10 cellular contexts compared by ENCODE assay signal in the genomic region with DNA sequence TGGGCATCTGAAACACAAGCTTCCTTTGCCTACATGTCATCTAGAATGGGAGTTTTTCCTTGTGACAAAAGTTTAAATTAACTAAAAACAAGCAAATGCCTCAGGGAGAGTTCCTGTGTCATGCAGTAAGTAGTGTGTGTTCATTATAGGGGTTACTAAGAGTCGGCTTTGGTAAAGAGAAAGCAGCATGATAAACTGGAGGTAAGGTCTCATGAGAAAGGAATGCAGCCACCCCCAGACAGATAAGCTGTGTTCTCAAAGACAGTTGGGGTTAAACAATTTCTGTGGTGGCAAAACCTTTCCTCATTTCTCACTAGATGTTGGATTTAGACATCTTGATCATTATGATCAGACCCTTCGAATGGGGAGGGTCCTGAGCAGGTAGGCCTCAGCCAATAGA.
DNase-seq lines count a peak whose midpoint lies in the region; ATAC-seq and TF ChIP-seq lines count a peak whose summit lies in the region.
"Had no signal": no experiment of that assay in that cellular context is flagged by ENCODE, and none has a peak within 500 bp of the region (broad histone marks: within the 10 kb centered on the region; RNA-seq: fewer than 3 reads in every experiment).

No MANE protein-coding gene starts in this region.

- peak overlapping the region; percentile 6 for H3K4me3 Mint-ChIP-seq in T-helper 1 cell treated with Interleukin-12 subunit alpha and Interleukin-12 subunit beta and Interleukin-4 antibody, amounts not matched to agents 30 μg/mL and 1 μg/mL, for 36 hours
- H3K4me3 Mint-ChIP-seq: WTC11 had no signal

- DNase-seq in T-helper 1 cell, result no peak
- DNase-seq in RWPE2 (ENCODE audit: low spot score), result no peak
- peak; percentile 70 for DNase-seq in epithelial cell of proximal tubule (ENCODE audit: low read depth)
- DNase-seq in trophoblast cell, result peak; percentile 43 to 70
- no peak for DNase-seq in suprapubic skin (ENCODE audit: low spot score in 2 of 2)
- no peak for DNase-seq in activated CD8-positive, alpha-beta memory T cell treated with anti-CD3 and anti-CD28 coated beads for 24 hours
- no peak for DNase-seq in DMS79 treated with DMSO at 0.1 percent for 48 hours (lab: John Stamatoyannopoulos, UW)

- H3K9me3 Mint-ChIP-seq in T-helper 1 cell treated with Interleukin-12 subunit alpha and Interleukin-12 subunit beta and Interleukin-4 antibody, amounts not matched to agents 30 μg/mL and 1 μg/mL, for 36 hours, result no peaks in the 10 kb centered on the region
- H3K9me3 Mint-ChIP-seq: WTC11 had no signal

- H3K36me3 ChIP-seq in RWPE2 (ENCODE audit: low read depth) (peaks cover 73% of the 10 kb centered on the region), trophoblast cell (ENCODE audit: control insufficient read depth in 1 of 2, insufficient read depth in 2 of 2, low read length in 2 of 2) (peaks cover 13 to 21% of the 10 kb centered on the region in 2 experiments), suprapubic skin (peaks cover 28% of the 10 kb centered on the region)

- H3K79me2 ChIP-seq in trophoblast cell (ENCODE audit: control insufficient read depth, insufficient read depth, low read length, poor library complexity), result no peaks in the 10 kb centered on the region

- H2AK5ac ChIP-seq in trophoblast cell (ENCODE audit: low read length), result peak overlapping the region; percentile 60

- H3K27ac Mint-ChIP-seq in T-helper 1 cell treated with Interleukin-12 subunit alpha and Interleukin-12 subunit beta and Interleukin-4 antibody, amounts not matched to agents 30 μg/mL and 1 μg/mL, for 36 hours, result peak overlapping the region; percentile 55
- H3K27ac Mint-ChIP-seq: WTC11 had no signal

- no peaks in the 10 kb centered on the region for H3K9me3 ChIP-seq in RWPE2 (ENCODE audit: severe bottlenecking)
- H3K9me3 ChIP-seq in trophoblast cell (ENCODE audit: insufficient read depth, low read depth, low read length), result no peaks in the 10 kb centered on the region
- H3K9me3 ChIP-seq in suprapubic skin, result no peaks in the 10 kb centered on the region

- H3K4me1 Mint-ChIP-seq in T-helper 1 cell treated with Interleukin-12 subunit alpha and Interleukin-12 subunit beta and Interleukin-4 antibody, amounts not matched to agents 30 μg/mL and 1 μg/mL, for 36 hours (ENCODE audit: low read depth), result peaks cover 75% of the 10 kb centered on the region

- H3K9ac ChIP-seq in trophoblast cell (ENCODE audit: low read length), result no peak overlapping the region

- ATAC-seq in RWPE2 (ENCODE audit: low read depth), result peak; percentile 90
- ATAC-seq: WTC11 had no signal

- H3K27me3 Mint-ChIP-seq in T-helper 1 cell treated with Interleukin-12 subunit alpha and Interleukin-12 subunit beta and Interleukin-4 antibody, amounts not matched to agents 30 μg/mL and 1 μg/mL, for 36 hours (ENCODE audit: low read depth), result no peaks in the 10 kb centered on the region

- peaks cover 22% of the 10 kb centered on the region for H3K36me3 Mint-ChIP-seq in T-helper 1 cell treated with Interleukin-12 subunit alpha and Interleukin-12 subunit beta and Interleukin-4 antibody, amounts not matched to agents 30 μg/mL and 1 μg/mL, for 36 hours (ENCODE audit: low read depth)

- no peak overlapping the region for H2AFZ ChIP-seq in trophoblast cell (ENCODE audit: insufficient read depth, low read length, poor library complexity)

- H3K4me2 ChIP-seq in trophoblast cell (ENCODE audit: low read length), result peak overlapping the region; percentile 24

- peak overlapping the region; percentile 77 for H3K14ac ChIP-seq in trophoblast cell (ENCODE audit: low read length)

- H3K4me1 ChIP-seq in RWPE2 (ENCODE audit: insufficient read depth, poor library complexity, severe bottlenecking) (peaks cover 55% of the 10 kb centered on the region), trophoblast cell (ENCODE audit: control insufficient read depth in 1 of 2, insufficient read depth in 2 of 2, low read length in 2 of 2) (peaks cover 9 to 18% of the 10 kb centered on the region in 2 experiments), suprapubic skin (peaks cover 33% of the 10 kb centered on the region)

- H3K27me3 ChIP-seq in RWPE2 (ENCODE audit: insufficient read depth, poor library complexity, severe bottlenecking) (no peaks in the 10 kb centered on the region), trophoblast cell (ENCODE audit: insufficient read depth, low read length) (no peaks in the 10 kb centered on the region), suprapubic skin (no peaks in the 10 kb centered on the region)

- no peak for TF ChIP-seq EP300 in suprapubic skin (IDR thresholded peaks at IDR 0.05)

- H2BK120ac ChIP-seq in trophoblast cell (ENCODE audit: insufficient read depth, low read length, poor library complexity), result peak overlapping the region; percentile 48

- H2BK12ac ChIP-seq in trophoblast cell (ENCODE audit: low read length), result peak overlapping the region; percentile 75

- H3K18ac ChIP-seq in trophoblast cell (ENCODE audit: low read length), result peak overlapping the region; percentile 87

- peak overlapping the region; percentile 88 for H3K27ac ChIP-seq in RWPE2 (ENCODE audit: poor library complexity, severe bottlenecking)
- peak overlapping the region; percentile 79 for H3K27ac ChIP-seq in trophoblast cell (ENCODE audit: low read depth, low read length)
- no peak overlapping the region for H3K27ac ChIP-seq in suprapubic skin
- H3K27ac ChIP-seq: 22Rv1 had no signal

- H3K4ac ChIP-seq in trophoblast cell (ENCODE audit: low read depth, low read length), result peak overlapping the region; percentile 61

- H2BK5ac ChIP-seq in trophoblast cell (ENCODE audit: low read depth, low read length, poor library complexity), result peak overlapping the region; percentile 58

- peaks cover 5% of the 10 kb centered on the region for H3K79me1 ChIP-seq in trophoblast cell (ENCODE audit: low read length)

- H3K23ac ChIP-seq in trophoblast cell (ENCODE audit: low read length), result no peak overlapping the region

- TF ChIP-seq CTCF in RWPE2 (IDR thresholded peaks at IDR 0.05; ENCODE audit: poor library complexity, severe bottlenecking) (no peak), epithelial cell of proximal tubule (conservative IDR thresholded peaks at IDR 0.05; ENCODE audit: low read depth, low read length) (no peak), suprapubic skin (IDR thresholded peaks at IDR 0.05) (no peak)

- H4K8ac ChIP-seq in trophoblast cell (ENCODE audit: low read depth, low read length), result peak overlapping the region; percentile 70

- peak overlapping the region; percentile 63 for H4K91ac ChIP-seq in trophoblast cell (ENCODE audit: low read depth, low read length)

- H4K12ac ChIP-seq in trophoblast cell (ENCODE audit: low read depth, low read length), result no peak overlapping the region

- WGBS in trophoblast cell (ENCODE audit: extremely low coverage, insufficient coverage, insufficient read length), result no CpG with 5 or more reads among the region's 2 CpGs
- 77% methylated on average over 2 of the region's 2 CpGs for WGBS in suprapubic skin

- H3K4me3 ChIP-seq in RWPE2 (ENCODE audit: severe bottlenecking) (no peak overlapping the region), epithelial cell of proximal tubule (ENCODE audit: low read depth, low read length) (no peak overlapping the region), trophoblast cell (ENCODE audit: low read depth, low read length) (no peak overlapping the region), suprapubic skin (no peak overlapping the region)

- TF ChIP-seq POLR2A in suprapubic skin (IDR thresholded peaks at IDR 0.05), result no peak

Comparison
In these comparisons a context has a peak if more than half of its experiments do, and no peak if none do; other contexts are left out.
1. DNase-seq: peak in epithelial cell of proximal tubule (single experiment) and trophoblast cell (2 of 2); none in T-helper 1 cell (0 of 5), RWPE2 (single experiment), suprapubic skin (0 of 2), activated CD8-positive, alpha-beta memory T cell treated with anti-CD3 and anti-CD28 coated beads for 24 hours (single experiment) and DMS79 treated with DMSO at 0.1 percent for 48 hours (single experiment).